Comparison of ENCODE assay signal across 2 cellular contexts in genomic region chr16:19817875-19818274, GRCh38.
TF ChIP-seq lines count a peak whose summit lies in the region.

No MANE protein-coding gene starts in this region.

TF ChIP-seq in HepG2, 621 proteins besides CTCF, POLR2A, EP300 and RAD21 (continued from another document):
- TF ChIP-seq ZBTB4 (CRISPR knock-in tag; IDR thresholded peaks at IDR 0.05; ENCODE audit: borderline replicate concordance), result no peak
- TF ChIP-seq ZBTB37 (CRISPR knock-in tag; IDR thresholded peaks at IDR 0.05), result no peak
- no peak for TF ChIP-seq ZMAT5 (CRISPR knock-in tag; IDR thresholded peaks at IDR 0.05; ENCODE audit: borderline replicate concordance, low read depth)
- no peak for TF ChIP-seq ZNF720 (CRISPR knock-in tag; IDR thresholded peaks at IDR 0.05)
- no peak for TF ChIP-seq ZFP36 (IDR thresholded peaks at IDR 0.05; ENCODE audit: borderline replicate concordance, low read depth, low read length, partially characterized antibody)
- no peak for TF ChIP-seq POLR2AphosphoS5 (IDR thresholded peaks at IDR 0.05; ENCODE audit: low read depth, low read length)
- no peak for TF ChIP-seq ZBTB26 (CRISPR knock-in tag; IDR thresholded peaks at IDR 0.05; ENCODE audit: borderline replicate concordance)
TF ChIP-seq in HepG2: peak in this region for 0.

TF ChIP-seq in K562, 482 proteins besides CTCF, POLR2A, EP300 and RAD21 (continued from another document):
- TF ChIP-seq FOSL1 (tag; conservative IDR thresholded peaks at IDR 0.05), result 0 out of 2 replicates have a peak, but pooled peaks have one; percentile 26
- TF ChIP-seq TCF3 (CRISPR knock-in tag; IDR thresholded peaks at IDR 0.05), result peak; percentile 33; the same call in 1 of the 2 replicates
- no peak for TF ChIP-seq HIVEP1 (CRISPR knock-in tag; IDR thresholded peaks at IDR 0.05)
- TF ChIP-seq CBFA2T3 (IDR thresholded peaks at IDR 0.05), result peak; percentile 54
- no peak for TF ChIP-seq SREBF2 (CRISPR knock-in tag; IDR thresholded peaks at IDR 0.05)
- TF ChIP-seq ELF1 (tag; IDR thresholded peaks at IDR 0.05), result no peak
- TF ChIP-seq NONO (IDR thresholded peaks at IDR 0.05; ENCODE audit: low read depth in 2 of 2, low read length in 1 of 2), result no peak
- TF ChIP-seq RCOR1 (IDR thresholded peaks at IDR 0.05; ENCODE audit: borderline replicate concordance in 1 of 2, low read depth in 2 of 2, low read length in 2 of 2), result peak in 1 of 2 experiments; percentile 57; a peak in 1 of 4 replicates
- no peak for TF ChIP-seq ZNF445 (CRISPR knock-in tag; IDR thresholded peaks at IDR 0.05; ENCODE audit: low read depth)
- no peak for TF ChIP-seq ASH1L (IDR thresholded peaks at IDR 0.05; ENCODE audit: borderline replicate concordance, low read depth, partially characterized antibody)
- TF ChIP-seq SRSF1 (IDR thresholded peaks at IDR 0.05; ENCODE audit: low read depth, low read length), result no peak
- TF ChIP-seq ZNF280A (IDR thresholded peaks at IDR 0.05; ENCODE audit: low read depth, partially characterized antibody), result no peak
- no peak for TF ChIP-seq MED1 (CRISPR knock-in tag; IDR thresholded peaks at IDR 0.05; ENCODE audit: borderline replicate concordance)
- TF ChIP-seq ZBTB7A (IDR thresholded peaks at IDR 0.05; ENCODE audit: borderline replicate concordance, control insufficient read depth, low read depth, low read length), result no peak
- no peak for TF ChIP-seq NFYB (IDR thresholded peaks at IDR 0.05; ENCODE audit: extremely low read depth, insufficient read length)
- no peak for TF ChIP-seq KHSRP (IDR thresholded peaks at IDR 0.05)
- no peak for TF ChIP-seq FOXO4 (CRISPR knock-in tag; IDR thresholded peaks at IDR 0.05)
- TF ChIP-seq CBFA2T2 (conservative IDR thresholded peaks at IDR 0.05), result peak; percentile 32; the same call in 1 of the 2 replicates
- no peak for TF ChIP-seq BRCA1 (IDR thresholded peaks at IDR 0.05)
- no peak for TF ChIP-seq BRCA1 (CRISPR knock-in tag; IDR thresholded peaks at IDR 0.05)
- no peak for TF ChIP-seq ZNF12 (CRISPR knock-in tag; IDR thresholded peaks at IDR 0.05)
- no peak for TF ChIP-seq NKRF (IDR thresholded peaks at IDR 0.05; ENCODE audit: borderline replicate concordance)
- TF ChIP-seq MAFG (tag; conservative IDR thresholded peaks at IDR 0.05), result no peak
- no peak for TF ChIP-seq ZNF280B (CRISPR knock-in tag; IDR thresholded peaks at IDR 0.05)
- TF ChIP-seq TSHZ1 (CRISPR knock-in tag; IDR thresholded peaks at IDR 0.05), result no peak
- TF ChIP-seq MCM7 (IDR thresholded peaks at IDR 0.05), result no peak
- peak; percentile 12 for TF ChIP-seq MEIS2 (IDR thresholded peaks at IDR 0.05; ENCODE audit: partially characterized antibody)
- no peak for TF ChIP-seq ATF2 (CRISPR knock-in tag; IDR thresholded peaks at IDR 0.05)
- no peak for TF ChIP-seq CBX3 (IDR thresholded peaks at IDR 0.05; ENCODE audit: borderline replicate concordance in 1 of 2, low read length in 2 of 2)
- no peak for TF ChIP-seq HNRNPK (IDR thresholded peaks at IDR 0.05; ENCODE audit: low read depth, low read length, poor library complexity, severe bottlenecking)
- TF ChIP-seq ZNF766 (CRISPR knock-in tag; conservative IDR thresholded peaks at IDR 0.05), result 0 out of 2 replicates have a peak, but pooled peaks have one; percentile 36
- TF ChIP-seq MAFK (IDR thresholded peaks at IDR 0.05; ENCODE audit: low read length), result no peak
- no peak for TF ChIP-seq SRF (CRISPR knock-in tag; IDR thresholded peaks at IDR 0.05)
- TF ChIP-seq KAT2B (IDR thresholded peaks at IDR 0.05; ENCODE audit: low read depth, low read length), result no peak
- no peak for TF ChIP-seq ZC3H11A (IDR thresholded peaks at IDR 0.05; ENCODE audit: low read depth, low read length)
- no peak for TF ChIP-seq TCFL5 (CRISPR knock-in tag; conservative IDR thresholded peaks at IDR 0.05)
- TF ChIP-seq HMBOX1 (IDR thresholded peaks at IDR 0.05), result peak; percentile 91
- no peak for TF ChIP-seq ZNF174 (CRISPR knock-in tag; IDR thresholded peaks at IDR 0.05)
- no peak for TF ChIP-seq RBBP5 (IDR thresholded peaks at IDR 0.05; ENCODE audit: borderline replicate concordance, insufficient read depth, low read length, poor library complexity, severe bottlenecking)
- TF ChIP-seq CHAMP1 (IDR thresholded peaks at IDR 0.05), result no peak
- TF ChIP-seq PREB (CRISPR knock-in tag; IDR thresholded peaks at IDR 0.05), result no peak
- TF ChIP-seq NCOR1 (IDR thresholded peaks at IDR 0.05), result peak; percentile 12; the same call in 1 of the 2 replicates
